In the genomic region with DNA sequence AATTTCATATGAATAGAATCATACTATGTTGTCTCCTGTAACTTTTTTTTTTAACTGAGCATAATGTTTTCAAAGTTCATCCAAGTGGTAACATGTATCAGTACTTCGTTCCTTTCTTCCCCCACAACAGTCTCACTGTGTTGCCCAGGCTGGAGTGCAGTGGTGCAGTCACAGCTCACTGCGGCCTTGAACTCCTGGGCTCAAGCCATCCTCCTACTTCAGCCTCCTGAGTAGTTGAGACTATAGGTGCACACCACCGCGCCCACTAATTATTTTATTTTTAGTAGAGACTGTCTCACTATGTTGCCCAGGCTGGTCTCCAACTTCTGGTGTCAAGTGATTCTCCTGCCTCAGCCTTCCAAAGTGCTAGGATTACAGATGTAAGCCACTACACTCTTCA, we compare ENCODE assay signal across 8 cellular contexts.
"Had no signal": no experiment of that assay in that cellular context is flagged by ENCODE, and none has a peak within 500 bp of the region (broad histone marks: within the 10 kb centered on the region; RNA-seq: fewer than 3 reads in every experiment).

No MANE protein-coding gene starts in this region.

- H3K27me3 Mint-ChIP-seq: IgD-negative memory B cell had no signal

- H3K4me2 ChIP-seq: GM23338 had no signal

- H2AFZ ChIP-seq: GM23338 had no signal

- H3K4me3 Mint-ChIP-seq: GM23338, H9 had no signal

- H3K4me3 ChIP-seq: GM23338 had no signal

- H3K4me1 Mint-ChIP-seq: GM23338, H9 had no signal

- H3K27ac Mint-ChIP-seq: GM23338, H9, IgD-negative memory B cell had no signal

- FAIRE-seq: H1, H54, HTR-8/SVneo had no signal

- H3K9me3 Mint-ChIP-seq: GM23338, H9 had no signal

- DNase-seq: H9, HCEC 1CT, KBM-7 had no signal
